1 cellular context compared by ENCODE assay signal in genomic region chr12:123853401-123854070, GRCh38.
TF ChIP-seq lines count a peak whose summit lies in the region.

No MANE protein-coding gene starts in this region.

TF ChIP-seq in K562, 482 proteins besides CTCF, POLR2A, EP300 and RAD21 (continued from another document):
- no peak for TF ChIP-seq MCM3 (IDR thresholded peaks at IDR 0.05)
- no peak for TF ChIP-seq ZNF239 (CRISPR knock-in tag; IDR thresholded peaks at IDR 0.05)
- no peak for TF ChIP-seq GABPB2 (CRISPR knock-in tag; conservative IDR thresholded peaks at IDR 0.05)
- TF ChIP-seq E4F1 (CRISPR knock-in tag; IDR thresholded peaks at IDR 0.05; ENCODE audit: borderline replicate concordance), result no peak
- no peak for TF ChIP-seq EZH2 (IDR thresholded peaks at IDR 0.05; ENCODE audit: borderline replicate concordance, low read depth, low read length)
- no peak for TF ChIP-seq ZNF76 (CRISPR knock-in tag; IDR thresholded peaks at IDR 0.05; ENCODE audit: borderline replicate concordance)
- no peak for TF ChIP-seq ZNF124 (CRISPR knock-in tag; IDR thresholded peaks at IDR 0.05)
- 0 out of 2 replicates have a peak, but pooled peaks have one; percentile 17 for TF ChIP-seq BMI1 (IDR thresholded peaks at IDR 0.05; ENCODE audit: low read length)
- TF ChIP-seq HBP1 (CRISPR knock-in tag; IDR thresholded peaks at IDR 0.05), result no peak
- TF ChIP-seq CBX8 (IDR thresholded peaks at IDR 0.05; ENCODE audit: borderline replicate concordance, extremely low read depth, low read depth, low read length, poor library complexity, severe bottlenecking), result peak; percentile 33
- TF ChIP-seq BCLAF1 (IDR thresholded peaks at IDR 0.05; ENCODE audit: borderline replicate concordance in 1 of 2, control insufficient read depth in 1 of 2, low read depth in 2 of 2, low read length in 1 of 2), result no peak
- TF ChIP-seq TCFL5 (CRISPR knock-in tag; conservative IDR thresholded peaks at IDR 0.05), result no peak
- no peak for TF ChIP-seq ZC3H4 (CRISPR knock-in tag; IDR thresholded peaks at IDR 0.05; ENCODE audit: borderline replicate concordance)
- TF ChIP-seq ILF3 (IDR thresholded peaks at IDR 0.05; ENCODE audit: borderline replicate concordance), result no peak
- no peak for TF ChIP-seq NFATC3 (IDR thresholded peaks at IDR 0.05)
- no peak for TF ChIP-seq ZNF639 (CRISPR knock-in tag; conservative IDR thresholded peaks at IDR 0.05 in 1 of 2, IDR thresholded peaks at IDR 0.05 in 1 of 2)
- TF ChIP-seq CHD1 (IDR thresholded peaks at IDR 0.05; ENCODE audit: low read length), result no peak
- peak; percentile 30; the same call in 1 of the 2 replicates for TF ChIP-seq RNF2 (IDR thresholded peaks at IDR 0.05)
